ENCODE assay signal across 9 cellular contexts in the genomic region with DNA sequence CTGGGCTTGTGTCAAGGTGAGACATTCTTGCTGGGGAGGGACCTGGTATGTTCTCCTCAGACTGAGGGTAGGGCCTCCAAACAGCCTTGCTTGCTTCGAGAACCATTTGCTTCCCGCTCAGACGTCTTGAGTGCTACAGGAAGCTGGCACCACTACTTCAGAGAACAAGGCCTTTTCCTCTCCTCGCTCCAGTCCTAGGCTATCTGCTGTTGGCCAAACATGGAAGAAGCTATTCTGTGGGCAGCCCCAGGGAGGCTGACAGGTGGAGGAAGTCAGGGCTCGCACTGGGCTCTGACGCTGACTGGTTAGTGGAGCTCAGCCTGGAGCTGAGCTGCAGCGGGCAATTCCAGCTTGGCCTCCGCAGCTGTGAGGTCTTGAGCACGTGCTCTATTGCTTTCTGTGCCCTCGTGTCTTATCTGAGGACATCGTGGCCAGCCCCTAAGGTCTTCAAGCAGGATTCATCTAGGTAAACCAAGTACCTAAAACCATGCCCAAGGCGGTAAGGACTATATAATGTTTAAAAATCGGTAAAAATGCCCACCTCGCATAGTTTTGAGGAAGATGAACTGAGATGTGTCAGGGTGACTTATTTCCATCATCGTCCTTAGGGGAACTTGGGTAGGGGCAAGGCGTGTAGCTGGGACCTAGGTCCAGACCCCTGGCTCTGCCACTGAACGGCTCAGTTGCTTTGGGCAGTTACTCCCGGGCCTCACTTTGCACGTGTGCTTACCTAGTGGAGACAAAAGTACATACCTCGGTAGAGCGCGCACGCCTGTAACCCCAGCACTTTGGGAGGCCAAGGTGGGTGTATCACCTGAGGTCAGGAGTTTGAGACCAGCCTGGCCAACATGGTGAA. TPM values are rescaled to one million over a fixed set of nuclear protein-coding genes. Genes with fewer than 3 reads are reported as not detected.
DNase-seq lines count a peak whose midpoint lies in the region; ATAC-seq and TF ChIP-seq lines count a peak whose summit lies in the region.
"Had no signal": no experiment of that assay in that cellular context is flagged by ENCODE, and none has a peak within 500 bp of the region (broad histone marks: within the 10 kb centered on the region; RNA-seq: fewer than 3 reads in every experiment).

No MANE protein-coding gene starts in this region.

- H3K36me3 ChIP-seq in right lobe of liver = peaks cover 7 to 33% (median 22%) of the 10 kb centered on the region in 4 donors

- no peaks in the 10 kb centered on the region for H3K27me3 Mint-ChIP-seq in activated CD8-positive, alpha-beta memory T cell treated with anti-CD3 and anti-CD28 coated beads, Interleukin-2, amount 10 ng/mL, durations not matched to agents 7 days and 5 days

- peak overlapping the region; percentile 99 for H3K27ac Mint-ChIP-seq in activated CD8-positive, alpha-beta memory T cell treated with anti-CD3 and anti-CD28 coated beads, Interleukin-2, amount 10 ng/mL, durations not matched to agents 7 days and 5 days

- H3K27ac ChIP-seq in right lobe of liver = peak overlapping the region in 2 of 3 donors; percentile 49 to 59

- intact Hi-C loops in right lobe of liver (cut with DNase I) = loop anchor here in 1 of 2 donors (10.0 kb wide), 1 partner anchor 204 kb away; no protein-coding TSS in a partner anchor

- no peaks in the 10 kb centered on the region for H3K27me3 ChIP-seq in right lobe of liver

- peak overlapping the region; percentile 52 for H3K4me3 Mint-ChIP-seq in activated CD8-positive, alpha-beta memory T cell treated with anti-CD3 and anti-CD28 coated beads, Interleukin-2, amount 10 ng/mL, durations not matched to agents 7 days and 5 days

- H3K4me1 ChIP-seq in right lobe of liver = peaks cover 5 to 39% (median 17%) of the 10 kb centered on the region in 4 donors

- H3K9me3 ChIP-seq in right lobe of liver = no peaks in the 10 kb centered on the region

- TF ChIP-seq POLR2A in right lobe of liver (IDR thresholded peaks at IDR 0.05) = no peak

- H3K36me3 Mint-ChIP-seq in activated CD8-positive, alpha-beta memory T cell treated with anti-CD3 and anti-CD28 coated beads, Interleukin-2, amount 10 ng/mL, durations not matched to agents 7 days and 5 days = peaks cover 44% of the 10 kb centered on the region

- H3K4me3 ChIP-seq in right lobe of liver = no peak overlapping the region
- H3K4me3 ChIP-seq: lung had no signal

- no peaks in the 10 kb centered on the region for H3K9me3 Mint-ChIP-seq in activated CD8-positive, alpha-beta memory T cell treated with anti-CD3 and anti-CD28 coated beads, Interleukin-2, amount 10 ng/mL, durations not matched to agents 7 days and 5 days (ENCODE audit: low read depth)

- DNase-seq in Caki2 (ENCODE audit: low read depth) (peak; percentile 71), HS-27A (ENCODE audit: low read depth) (peak; percentile 42), right lobe of liver (no peak), activated gamma-delta T cell treated with Interleukin-2 at 50 U/mL for 16 hours (no peak), NCI-H1694 (lab: John Stamatoyannopoulos, UW) (no peak), NCI-H128 (lab: John Stamatoyannopoulos, UW; ENCODE audit: unreplicated experiment) (no peak)
- DNase-seq in activated CD8-positive, alpha-beta memory T cell treated with anti-CD3 and anti-CD28 coated beads, Interleukin-2, amount 10 ng/mL, durations not matched to agents 7 days and 5 days = peak; percentile 50

- in situ Hi-C loops in Caki2 (cut with HindIII; ENCODE audit: low pct_unique_long_range_greater_than_20kb, low sequenced_read_pairs) = no loop called here

- ATAC-seq in activated CD8-positive, alpha-beta memory T cell treated with anti-CD3 and anti-CD28 coated beads, Interleukin-2, amount 10 ng/mL, durations not matched to agents 7 days and 5 days = no peak
- no peak for ATAC-seq in right lobe of liver
- no peak for ATAC-seq in GM18868 (IDR thresholded peaks at IDR 0.05; ENCODE audit: unreplicated experiment)

- peaks cover 54% of the 10 kb centered on the region for H3K4me1 Mint-ChIP-seq in activated CD8-positive, alpha-beta memory T cell treated with anti-CD3 and anti-CD28 coated beads, Interleukin-2, amount 10 ng/mL, durations not matched to agents 7 days and 5 days

- TF ChIP-seq CTCF in right lobe of liver (IDR thresholded peaks at IDR 0.05) = no peak

- WGBS in right lobe of liver (ENCODE audit: insufficient coverage, low coverage, low lambda C conversion rate, missing lambda C conversion rate) = 56% methylated on average over 11 of the region's 23 CpGs

- CTCF ChIA-PET in activated CD8-positive, alpha-beta memory T cell treated with anti-CD3 and anti-CD28 coated beads, Interleukin-2, amount 10 ng/mL, durations not matched to agents 7 days and 5 days (lab: Charles Lee) = interaction anchor here (0.8 to 9.6 kb wide), 33 partner anchors 12 to 295 kb away, joined by 3 to 140 read pairs (median 6); a partner anchor contains a TSS

RNA-seq across cellular contexts. Expression of a gene that starts 4.3 kb away (rescaled TPM):
- 10,373 and 12,033 TPM in 2 replicates for total RNA-seq in Caki2 (2014; rRNA removed; shearing (Covaris generic); ENCODE audit: low replicate concordance)
- total RNA-seq in activated CD8-positive, alpha-beta memory T cell treated with anti-CD3 and anti-CD28 coated beads, Interleukin-2, amount 10 ng/mL, durations not matched to agents 7 days and 5 days = 1,000 to 10,000 TPM; 5,133 to 5,396 TPM
- total RNA-seq in right lobe of liver = 1,000 to 10,000 TPM in 4 of 6 experiments, 100 to 1,000 TPM in 2; 788 to 3,247 (median 1,580) TPM

RNA-seq across cellular contexts. Expression of a gene that starts 17.2 kb away (rescaled TPM):
- 15.3 and 15.9 TPM in 2 replicates for total RNA-seq in Caki2 (2014; rRNA removed; shearing (Covaris generic); ENCODE audit: low replicate concordance)
- total RNA-seq in activated CD8-positive, alpha-beta memory T cell treated with anti-CD3 and anti-CD28 coated beads, Interleukin-2, amount 10 ng/mL, durations not matched to agents 7 days and 5 days = 10 to 100 TPM; 29.3 to 30.0 TPM
- 1 to 10 TPM; 5.5 to 9.3 (median 7.4) TPM for total RNA-seq in right lobe of liver

RNA-seq across cellular contexts. Expression of a gene that starts 29.4 kb away (rescaled TPM):
- 24.8 and 56.0 TPM in 2 replicates for total RNA-seq in Caki2 (2014; rRNA removed; shearing (Covaris generic); ENCODE audit: low replicate concordance)
- 100 to 1,000 TPM in 1 of 2 experiments, 10 to 100 TPM in 1; 76.7 to 117 TPM for total RNA-seq in activated CD8-positive, alpha-beta memory T cell treated with anti-CD3 and anti-CD28 coated beads, Interleukin-2, amount 10 ng/mL, durations not matched to agents 7 days and 5 days
- total RNA-seq in right lobe of liver = 10 to 100 TPM; 12.6 to 20.1 (median 18.5) TPM

RNA-seq across cellular contexts. Expression of a gene that starts 44.7 kb away (rescaled TPM):
- total RNA-seq in Caki2 (2014; rRNA removed; shearing (Covaris generic); ENCODE audit: low replicate concordance) = 90.6 and 97.5 TPM in 2 replicates
- 100 to 1,000 TPM; 173 to 200 TPM for total RNA-seq in activated CD8-positive, alpha-beta memory T cell treated with anti-CD3 and anti-CD28 coated beads, Interleukin-2, amount 10 ng/mL, durations not matched to agents 7 days and 5 days
- 10 to 100 TPM in 2 of 6 experiments, 1 to 10 TPM in 4; 6.2 to 40.9 (median 8.4) TPM for total RNA-seq in right lobe of liver

RNA-seq across cellular contexts. Expression of a gene that starts 45.6 kb away (rescaled TPM):
- 304 and 400 TPM in 2 replicates for total RNA-seq in Caki2 (2014; rRNA removed; shearing (Covaris generic); ENCODE audit: low replicate concordance)
- 100 to 1,000 TPM; 191 to 271 TPM for total RNA-seq in activated CD8-positive, alpha-beta memory T cell treated with anti-CD3 and anti-CD28 coated beads, Interleukin-2, amount 10 ng/mL, durations not matched to agents 7 days and 5 days
- 100 to 1,000 TPM in 1 of 6 experiments, 10 to 100 TPM in 5; 38.2 to 104 (median 80.2) TPM for total RNA-seq in right lobe of liver

Comparison
In these comparisons a context has a peak if more than half of its experiments do, and no peak if none do; other contexts are left out.
1. DNase-seq: peak in Caki2 (single experiment), HS-27A (single experiment) and activated CD8-positive, alpha-beta memory T cell treated with anti-CD3 and anti-CD28 coated beads, Interleukin-2, amount 10 ng/mL, durations not matched to agents 7 days and 5 days (single experiment); none in right lobe of liver (0 of 3), activated gamma-delta T cell treated with Interleukin-2 at 50 U/mL for 16 hours (single experiment), NCI-H1694 (single experiment) and NCI-H128 (single experiment).